ENCODE assay signal across 1 cellular context in the genomic region with DNA sequence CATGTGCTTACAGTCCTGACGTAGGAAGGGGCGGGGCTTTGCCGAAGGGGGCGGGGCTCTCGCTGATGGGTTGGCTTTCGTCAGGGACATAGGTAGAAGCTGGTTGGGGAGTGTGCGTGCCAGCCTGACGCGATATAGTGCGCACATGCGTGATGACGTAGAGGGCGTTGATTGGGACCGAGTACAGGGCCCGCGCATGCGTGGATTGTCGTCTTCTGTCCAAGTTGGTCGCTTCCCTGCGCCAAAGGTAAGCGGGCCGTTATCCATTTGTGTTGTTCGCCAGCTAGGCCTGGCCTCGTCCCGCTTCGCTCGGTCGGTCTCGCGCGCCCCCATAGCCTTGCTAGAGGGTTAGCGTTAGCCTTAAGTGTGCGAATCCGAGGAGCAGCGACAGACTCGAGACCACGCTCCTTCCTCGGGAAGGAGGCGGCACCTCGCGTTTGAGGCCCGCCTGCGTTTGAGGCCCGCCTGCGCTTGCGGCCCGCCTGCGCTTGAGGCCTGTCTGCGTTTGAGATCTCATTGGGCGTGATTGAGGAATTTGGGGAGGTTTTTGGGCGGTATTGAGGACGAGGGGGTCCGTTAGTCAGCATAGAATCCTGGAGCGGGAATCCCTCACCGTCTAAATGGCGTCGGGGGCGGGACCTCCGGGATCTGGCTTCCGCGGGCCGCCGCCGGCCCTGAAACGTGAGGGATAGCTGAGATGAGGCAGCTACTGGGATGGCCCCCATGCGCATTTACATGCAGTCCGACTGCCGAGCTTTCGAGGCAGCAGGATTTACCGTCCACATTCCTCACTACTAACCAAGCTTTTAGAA.
A peak's percentile ranks its signal among the peaks of the same experiment; 100 is the strongest.
TF ChIP-seq lines count a peak whose summit lies in the region.

XRCC6 (plus strand) TSS at position 197 of the 812 bp plus-strand sequence. CDS start 710 bp downstream, outside the sequence.

TF ChIP-seq in HepG2, 621 proteins besides CTCF, POLR2A, EP300 and RAD21 (continued from another document and continues in another):
- TF ChIP-seq ZNF335 (CRISPR knock-in tag; IDR thresholded peaks at IDR 0.05) = 0 out of 2 replicates have a peak, but pooled peaks have one; percentile 19
- TF ChIP-seq, protein P1, sequence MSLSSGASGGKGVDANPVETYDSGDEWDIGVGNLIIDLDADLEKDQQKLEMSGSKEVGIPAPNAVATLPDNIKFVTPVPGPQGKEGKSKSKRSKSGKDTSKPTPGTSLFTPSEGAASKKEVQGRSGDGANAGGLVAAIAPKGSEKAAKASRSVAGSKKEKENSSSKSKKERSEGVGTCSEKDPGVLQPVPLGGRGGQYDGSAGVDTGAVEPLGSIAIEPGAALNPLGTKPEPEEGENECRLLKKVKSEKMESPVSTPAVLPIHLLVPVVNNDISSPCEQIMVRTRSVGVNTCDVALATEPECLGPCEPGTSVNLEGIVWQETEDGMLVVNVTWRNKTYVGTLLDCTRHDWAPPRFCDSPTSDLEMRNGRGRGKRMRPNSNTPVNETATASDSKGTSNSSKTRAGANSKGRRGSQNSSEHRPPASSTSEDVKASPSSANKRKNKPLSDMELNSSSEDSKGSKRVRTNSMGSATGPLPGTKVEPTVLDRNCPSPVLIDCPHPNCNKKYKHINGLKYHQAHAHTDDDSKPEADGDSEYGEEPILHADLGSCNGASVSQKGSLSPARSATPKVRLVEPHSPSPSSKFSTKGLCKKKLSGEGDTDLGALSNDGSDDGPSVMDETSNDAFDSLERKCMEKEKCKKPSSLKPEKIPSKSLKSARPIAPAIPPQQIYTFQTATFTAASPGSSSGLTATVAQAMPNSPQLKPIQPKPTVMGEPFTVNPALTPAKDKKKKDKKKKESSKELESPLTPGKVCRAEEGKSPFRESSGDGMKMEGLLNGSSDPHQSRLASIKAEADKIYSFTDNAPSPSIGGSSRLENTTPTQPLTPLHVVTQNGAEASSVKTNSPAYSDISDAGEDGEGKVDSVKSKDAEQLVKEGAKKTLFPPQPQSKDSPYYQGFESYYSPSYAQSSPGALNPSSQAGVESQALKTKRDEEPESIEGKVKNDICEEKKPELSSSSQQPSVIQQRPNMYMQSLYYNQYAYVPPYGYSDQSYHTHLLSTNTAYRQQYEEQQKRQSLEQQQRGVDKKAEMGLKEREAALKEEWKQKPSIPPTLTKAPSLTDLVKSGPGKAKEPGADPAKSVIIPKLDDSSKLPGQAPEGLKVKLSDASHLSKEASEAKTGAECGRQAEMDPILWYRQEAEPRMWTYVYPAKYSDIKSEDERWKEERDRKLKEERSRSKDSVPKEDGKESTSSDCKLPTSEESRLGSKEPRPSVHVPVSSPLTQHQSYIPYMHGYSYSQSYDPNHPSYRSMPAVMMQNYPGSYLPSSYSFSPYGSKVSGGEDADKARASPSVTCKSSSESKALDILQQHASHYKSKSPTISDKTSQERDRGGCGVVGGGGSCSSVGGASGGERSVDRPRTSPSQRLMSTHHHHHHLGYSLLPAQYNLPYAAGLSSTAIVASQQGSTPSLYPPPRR (CRISPR knock-in tag; IDR thresholded peaks at IDR 0.05; ENCODE audit: borderline replicate concordance) = peak; percentile 35; the same call in 1 of the 2 replicates
- TF ChIP-seq ZNF749 (CRISPR knock-in tag; IDR thresholded peaks at IDR 0.05; ENCODE audit: borderline replicate concordance) = 0 out of 2 replicates have a peak, but pooled peaks have one; percentile 50
- TF ChIP-seq, protein P2, sequence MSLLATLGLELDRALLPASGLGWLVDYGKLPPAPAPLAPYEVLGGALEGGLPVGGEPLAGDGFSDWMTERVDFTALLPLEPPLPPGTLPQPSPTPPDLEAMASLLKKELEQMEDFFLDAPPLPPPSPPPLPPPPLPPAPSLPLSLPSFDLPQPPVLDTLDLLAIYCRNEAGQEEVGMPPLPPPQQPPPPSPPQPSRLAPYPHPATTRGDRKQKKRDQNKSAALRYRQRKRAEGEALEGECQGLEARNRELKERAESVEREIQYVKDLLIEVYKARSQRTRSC (CRISPR knock-in tag; IDR thresholded peaks at IDR 0.05; ENCODE audit: low read depth) = no peak; the same call in 1 of the 2 replicates
- TF ChIP-seq, protein P3, sequence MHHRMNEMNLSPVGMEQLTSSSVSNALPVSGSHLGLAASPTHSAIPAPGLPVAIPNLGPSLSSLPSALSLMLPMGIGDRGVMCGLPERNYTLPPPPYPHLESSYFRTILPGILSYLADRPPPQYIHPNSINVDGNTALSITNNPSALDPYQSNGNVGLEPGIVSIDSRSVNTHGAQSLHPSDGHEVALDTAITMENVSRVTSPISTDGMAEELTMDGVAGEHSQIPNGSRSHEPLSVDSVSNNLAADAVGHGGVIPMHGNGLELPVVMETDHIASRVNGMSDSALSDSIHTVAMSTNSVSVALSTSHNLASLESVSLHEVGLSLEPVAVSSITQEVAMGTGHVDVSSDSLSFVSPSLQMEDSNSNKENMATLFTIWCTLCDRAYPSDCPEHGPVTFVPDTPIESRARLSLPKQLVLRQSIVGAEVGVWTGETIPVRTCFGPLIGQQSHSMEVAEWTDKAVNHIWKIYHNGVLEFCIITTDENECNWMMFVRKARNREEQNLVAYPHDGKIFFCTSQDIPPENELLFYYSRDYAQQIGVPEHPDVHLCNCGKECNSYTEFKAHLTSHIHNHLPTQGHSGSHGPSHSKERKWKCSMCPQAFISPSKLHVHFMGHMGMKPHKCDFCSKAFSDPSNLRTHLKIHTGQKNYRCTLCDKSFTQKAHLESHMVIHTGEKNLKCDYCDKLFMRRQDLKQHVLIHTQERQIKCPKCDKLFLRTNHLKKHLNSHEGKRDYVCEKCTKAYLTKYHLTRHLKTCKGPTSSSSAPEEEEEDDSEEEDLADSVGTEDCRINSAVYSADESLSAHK (CRISPR knock-in tag; IDR thresholded peaks at IDR 0.05; ENCODE audit: borderline replicate concordance) = no peak
- TF ChIP-seq ZBTB38 (CRISPR knock-in tag; IDR thresholded peaks at IDR 0.05) = peak; percentile 72; the same call in 1 of the 2 replicates
- TF ChIP-seq LCORL (IDR thresholded peaks at IDR 0.05) = no peak; the same call in 1 of the 2 replicates
- TF ChIP-seq LCORL (CRISPR knock-in tag; IDR thresholded peaks at IDR 0.05) = peak; percentile 80
- no peak for TF ChIP-seq CCDC6 (CRISPR knock-in tag; IDR thresholded peaks at IDR 0.05)
- TF ChIP-seq ZNF180 (CRISPR knock-in tag; IDR thresholded peaks at IDR 0.05; ENCODE audit: borderline replicate concordance, low read depth) = no peak
- TF ChIP-seq, protein P4, sequence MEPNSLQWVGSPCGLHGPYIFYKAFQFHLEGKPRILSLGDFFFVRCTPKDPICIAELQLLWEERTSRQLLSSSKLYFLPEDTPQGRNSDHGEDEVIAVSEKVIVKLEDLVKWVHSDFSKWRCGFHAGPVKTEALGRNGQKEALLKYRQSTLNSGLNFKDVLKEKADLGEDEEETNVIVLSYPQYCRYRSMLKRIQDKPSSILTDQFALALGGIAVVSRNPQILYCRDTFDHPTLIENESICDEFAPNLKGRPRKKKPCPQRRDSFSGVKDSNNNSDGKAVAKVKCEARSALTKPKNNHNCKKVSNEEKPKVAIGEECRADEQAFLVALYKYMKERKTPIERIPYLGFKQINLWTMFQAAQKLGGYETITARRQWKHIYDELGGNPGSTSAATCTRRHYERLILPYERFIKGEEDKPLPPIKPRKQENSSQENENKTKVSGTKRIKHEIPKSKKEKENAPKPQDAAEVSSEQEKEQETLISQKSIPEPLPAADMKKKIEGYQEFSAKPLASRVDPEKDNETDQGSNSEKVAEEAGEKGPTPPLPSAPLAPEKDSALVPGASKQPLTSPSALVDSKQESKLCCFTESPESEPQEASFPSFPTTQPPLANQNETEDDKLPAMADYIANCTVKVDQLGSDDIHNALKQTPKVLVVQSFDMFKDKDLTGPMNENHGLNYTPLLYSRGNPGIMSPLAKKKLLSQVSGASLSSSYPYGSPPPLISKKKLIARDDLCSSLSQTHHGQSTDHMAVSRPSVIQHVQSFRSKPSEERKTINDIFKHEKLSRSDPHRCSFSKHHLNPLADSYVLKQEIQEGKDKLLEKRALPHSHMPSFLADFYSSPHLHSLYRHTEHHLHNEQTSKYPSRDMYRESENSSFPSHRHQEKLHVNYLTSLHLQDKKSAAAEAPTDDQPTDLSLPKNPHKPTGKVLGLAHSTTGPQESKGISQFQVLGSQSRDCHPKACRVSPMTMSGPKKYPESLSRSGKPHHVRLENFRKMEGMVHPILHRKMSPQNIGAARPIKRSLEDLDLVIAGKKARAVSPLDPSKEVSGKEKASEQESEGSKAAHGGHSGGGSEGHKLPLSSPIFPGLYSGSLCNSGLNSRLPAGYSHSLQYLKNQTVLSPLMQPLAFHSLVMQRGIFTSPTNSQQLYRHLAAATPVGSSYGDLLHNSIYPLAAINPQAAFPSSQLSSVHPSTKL (CRISPR knock-in tag; IDR thresholded peaks at IDR 0.05) = no peak; the same call in 1 of the 2 replicates
- TF ChIP-seq TEAD2 (CRISPR knock-in tag; IDR thresholded peaks at IDR 0.05) = no peak
- no peak for TF ChIP-seq SCMH1 (CRISPR knock-in tag; IDR thresholded peaks at IDR 0.05; ENCODE audit: borderline replicate concordance)
- TF ChIP-seq HNRNPH1 (optimal IDR thresholded peaks at IDR 0.05; ENCODE audit: low read depth, low read length) = no peak
- TF ChIP-seq ELF3 (CRISPR knock-in tag; IDR thresholded peaks at IDR 0.05) = 0 out of 2 replicates have a peak, but pooled peaks have one; percentile 16
- TF ChIP-seq ZNF496 (CRISPR knock-in tag; IDR thresholded peaks at IDR 0.05; ENCODE audit: insufficient replicate concordance) = no peak
- 0 out of 2 replicates have a peak, but pooled peaks have one; percentile 61 for TF ChIP-seq ZNF572 (CRISPR knock-in tag; IDR thresholded peaks at IDR 0.05)
- TF ChIP-seq, protein P5, sequence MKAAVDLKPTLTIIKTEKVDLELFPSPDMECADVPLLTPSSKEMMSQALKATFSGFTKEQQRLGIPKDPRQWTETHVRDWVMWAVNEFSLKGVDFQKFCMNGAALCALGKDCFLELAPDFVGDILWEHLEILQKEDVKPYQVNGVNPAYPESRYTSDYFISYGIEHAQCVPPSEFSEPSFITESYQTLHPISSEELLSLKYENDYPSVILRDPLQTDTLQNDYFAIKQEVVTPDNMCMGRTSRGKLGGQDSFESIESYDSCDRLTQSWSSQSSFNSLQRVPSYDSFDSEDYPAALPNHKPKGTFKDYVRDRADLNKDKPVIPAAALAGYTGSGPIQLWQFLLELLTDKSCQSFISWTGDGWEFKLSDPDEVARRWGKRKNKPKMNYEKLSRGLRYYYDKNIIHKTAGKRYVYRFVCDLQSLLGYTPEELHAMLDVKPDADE (CRISPR knock-in tag; IDR thresholded peaks at IDR 0.05) = no peak
- peak; percentile 82; the same call in 1 of the 2 replicates for TF ChIP-seq CREBL2 (CRISPR knock-in tag; IDR thresholded peaks at IDR 0.05; ENCODE audit: borderline replicate concordance)
- TF ChIP-seq, protein P6, sequence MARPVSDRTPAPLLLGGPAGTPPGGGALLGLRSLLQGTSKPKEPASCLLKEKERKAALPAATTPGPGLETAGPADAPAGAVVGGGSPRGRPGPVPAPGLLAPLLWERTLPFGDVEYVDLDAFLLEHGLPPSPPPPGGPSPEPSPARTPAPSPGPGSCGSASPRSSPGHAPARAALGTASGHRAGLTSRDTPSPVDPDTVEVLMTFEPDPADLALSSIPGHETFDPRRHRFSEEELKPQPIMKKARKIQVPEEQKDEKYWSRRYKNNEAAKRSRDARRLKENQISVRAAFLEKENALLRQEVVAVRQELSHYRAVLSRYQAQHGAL (CRISPR knock-in tag; IDR thresholded peaks at IDR 0.05; ENCODE audit: not compliant biosample characterization) = no peak
- peak; percentile 92 for TF ChIP-seq RNF2 (conservative IDR thresholded peaks at IDR 0.05; ENCODE audit: low read depth)
- no peak for TF ChIP-seq NR2C2 (CRISPR knock-in tag; IDR thresholded peaks at IDR 0.05; ENCODE audit: borderline replicate concordance)
- TF ChIP-seq KDM5B (CRISPR knock-in tag; IDR thresholded peaks at IDR 0.05; ENCODE audit: borderline replicate concordance) = peak; percentile 92; the same call in 1 of the 2 replicates
- no peak for TF ChIP-seq ZNF569 (CRISPR knock-in tag; IDR thresholded peaks at IDR 0.05; ENCODE audit: borderline replicate concordance)
- no peak for TF ChIP-seq ZBTB1 (CRISPR knock-in tag; IDR thresholded peaks at IDR 0.05; ENCODE audit: borderline replicate concordance)
- TF ChIP-seq ZC3H4 (CRISPR knock-in tag; IDR thresholded peaks at IDR 0.05; ENCODE audit: borderline replicate concordance) = no peak
- TF ChIP-seq SPEN (CRISPR knock-in tag; IDR thresholded peaks at IDR 0.05; ENCODE audit: low read depth) = peak; percentile 60
- TF ChIP-seq SMAD1 (CRISPR knock-in tag; IDR thresholded peaks at IDR 0.05; ENCODE audit: borderline replicate concordance, low read depth) = peak; percentile 78; the same call in 1 of the 2 replicates
- TF ChIP-seq, protein P7, sequence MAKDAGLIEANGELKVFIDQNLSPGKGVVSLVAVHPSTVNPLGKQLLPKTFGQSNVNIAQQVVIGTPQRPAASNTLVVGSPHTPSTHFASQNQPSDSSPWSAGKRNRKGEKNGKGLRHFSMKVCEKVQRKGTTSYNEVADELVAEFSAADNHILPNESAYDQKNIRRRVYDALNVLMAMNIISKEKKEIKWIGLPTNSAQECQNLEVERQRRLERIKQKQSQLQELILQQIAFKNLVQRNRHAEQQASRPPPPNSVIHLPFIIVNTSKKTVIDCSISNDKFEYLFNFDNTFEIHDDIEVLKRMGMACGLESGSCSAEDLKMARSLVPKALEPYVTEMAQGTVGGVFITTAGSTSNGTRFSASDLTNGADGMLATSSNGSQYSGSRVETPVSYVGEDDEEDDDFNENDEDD (CRISPR knock-in tag; IDR thresholded peaks at IDR 0.05; ENCODE audit: borderline replicate concordance) = peak; percentile 23; the same call in 1 of the 2 replicates
- peak; percentile 28 for TF ChIP-seq PATZ1 (CRISPR knock-in tag; IDR thresholded peaks at IDR 0.05)
- TF ChIP-seq ZNF737 (CRISPR knock-in tag; IDR thresholded peaks at IDR 0.05; ENCODE audit: borderline replicate concordance) = no peak
- peak; percentile 68; the same call in 1 of the 2 replicates for TF ChIP-seq ZSCAN30 (CRISPR knock-in tag; IDR thresholded peaks at IDR 0.05)
- no peak for TF ChIP-seq TCF7L2 (IDR thresholded peaks at IDR 0.05; ENCODE audit: low read depth, low read length)
- TF ChIP-seq SIX4 (CRISPR knock-in tag; IDR thresholded peaks at IDR 0.05) = no peak
- TF ChIP-seq SNAPC2 (CRISPR knock-in tag; IDR thresholded peaks at IDR 0.05) = no peak
- TF ChIP-seq RFX3 (CRISPR knock-in tag; IDR thresholded peaks at IDR 0.05) = no peak
- TF ChIP-seq FOXM1 (CRISPR knock-in tag; IDR thresholded peaks at IDR 0.05) = no peak
